In the genomic region with DNA sequence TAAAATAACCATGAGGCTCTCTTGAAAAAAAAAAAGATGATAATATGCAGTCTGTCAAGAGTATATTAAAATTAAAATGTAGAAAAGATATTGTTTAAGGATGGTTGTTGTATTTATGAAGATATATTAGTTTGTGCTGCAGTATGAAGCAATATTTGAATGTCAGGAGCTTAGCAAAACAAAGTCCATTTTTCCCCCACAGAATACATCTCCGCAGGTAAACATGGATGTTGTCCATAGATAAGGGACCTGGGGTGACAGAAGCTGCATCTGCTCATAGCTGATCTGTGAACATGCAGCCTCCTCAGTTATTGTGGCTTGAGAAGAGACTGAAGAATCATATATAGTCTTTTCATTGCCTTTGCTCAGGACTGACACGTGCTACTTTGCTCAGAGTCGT, we compare ENCODE assay signal across 23 cellular contexts.
"Had no signal": no experiment of that assay in that cellular context is flagged by ENCODE, and none has a peak within 500 bp of the region (broad histone marks: within the 10 kb centered on the region; RNA-seq: fewer than 3 reads in every experiment).

No MANE protein-coding gene starts in this region.

- DNase-seq: islet precursor cell; left ventricle myocardium superior; lower lobe of right lung; mammary epithelial cell; mesenchymal stem cell; naive thymus-derived CD8-positive, alpha-beta T cell; nucleus accumbens; pancreas; posterior cingulate gyrus; retina; right cardiac atrium; sigmoid colon; small intestine; spleen; stimulated activated CD4-positive, alpha-beta T cell treated with anti-CD3 and anti-CD28 coated beads, Interleukin-4, amount 100 ng/mL, for 24 hours; stimulated activated naive CD4-positive, alpha-beta T cell; tibial artery; trophoblast cell; upper lobe of right lung had no signal

- H3K27me3 ChIP-seq: pancreas, sigmoid colon, spleen, suprapubic skin, tibial artery, upper lobe of right lung had no signal

- H3K4me1 ChIP-seq: lower lobe of right lung, pancreas, prostate gland, sigmoid colon, spleen, suprapubic skin, tibial artery, upper lobe of right lung had no signal

- H3K4me3 ChIP-seq: lower lobe of right lung, pancreas, prostate gland, sigmoid colon, spleen, suprapubic skin, thoracic aorta, tibial artery, upper lobe of right lung had no signal

- H3K36me3 ChIP-seq: lower lobe of right lung, pancreas, prostate gland, sigmoid colon, spleen, suprapubic skin, thoracic aorta, tibial artery, upper lobe of right lung had no signal

- H3K9me3 ChIP-seq: lower lobe of right lung, pancreas, prostate gland, sigmoid colon, suprapubic skin, thoracic aorta, tibial artery, upper lobe of right lung had no signal

- ATAC-seq: left ventricle myocardium superior; lower lobe of right lung; naive thymus-derived CD8-positive, alpha-beta T cell; pancreas; right cardiac atrium; stimulated activated effector memory CD8-positive, alpha-beta T cell treated with anti-CD3 and anti-CD28 coated beads, Interleukin-12 subunit alpha, Interleukin-12 subunit beta, amount 100 ng/mL, for 72 hours; upper lobe of right lung had no signal

- H3K27ac ChIP-seq: lower lobe of right lung, pancreas, prostate gland, sigmoid colon, spleen, suprapubic skin, thoracic aorta, tibial artery, upper lobe of right lung had no signal
